In the genomic region with DNA sequence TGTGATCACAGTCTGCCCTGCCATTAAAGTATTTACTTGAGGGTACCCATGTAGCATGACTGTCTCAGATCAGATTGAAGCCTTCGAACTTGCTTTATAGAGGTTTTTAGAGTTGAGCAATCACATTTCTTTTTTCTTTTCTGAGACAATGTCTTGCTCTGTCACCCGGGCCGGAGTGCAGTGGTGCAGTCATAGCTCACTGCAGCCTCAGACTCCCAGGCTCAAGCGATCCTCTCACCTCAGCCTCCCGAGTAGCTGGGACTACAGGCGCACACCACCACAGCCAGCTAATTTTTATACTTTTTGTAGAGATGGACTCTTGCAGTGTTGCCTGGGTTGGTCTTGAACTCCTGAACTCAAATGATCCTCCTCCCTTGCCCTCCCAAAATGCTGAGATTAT, we compare ENCODE assay signal across 34 cellular contexts.
"Had no signal": no experiment of that assay in that cellular context is flagged by ENCODE, and none has a peak within 500 bp of the region (broad histone marks: within the 10 kb centered on the region; RNA-seq: fewer than 3 reads in every experiment).

No MANE protein-coding gene starts in this region.

- H3K9ac ChIP-seq: KMS-11 had no signal

- H3K9me3 ChIP-seq: MG63 had no signal

- H3K4me2 ChIP-seq: KMS-11 had no signal

- H3K36me3 ChIP-seq: MG63 had no signal

- DNase-seq: Karpas-422, Kasumi-1, KG1, MG63, MV-4-11, NCI-H1048, NCI-H1092, NCI-H1092 treated with DMSO at 0.1 percent for 48 hours, NCI-H1105, NCI-H1105 treated with DMSO at 0.1 percent for 48 hours, NCI-H1417, NCI-H1417 treated with DMSO at 0.1 percent for 48 hours, NCI-H1436, NCI-H1436 treated with DMSO at 0.1 percent for 48 hours, NCI-H146, NCI-H1694, NCI-H1694 treated with DMSO at 0.1 percent for 48 hours, NCI-H187, NCI-H187 treated with DMSO at 0.1 percent for 48 hours, NCI-H1930, NCI-H2029, NCI-H2029 treated with DMSO at 0.1 percent for 48 hours, NCI-H2081, NCI-H2081 treated with DMSO at 0.1 percent for 48 hours, NCI-H2107, NCI-H2171, NCI-H2171 treated with DMSO at 0.1 percent for 48 hours, NCI-H2227 treated with DMSO at 0.1 percent for 48 hours, NCI-H226, NCI-H345, NCI-H446, NCI-H446 treated with DMSO at 0.1 percent for 48 hours, NCI-H510A had no signal

- H3K4me3 ChIP-seq: MG63 had no signal

- H3K27ac ChIP-seq: KMS-11 had no signal

- H3K27me3 ChIP-seq: MG63 had no signal
